ENCODE assay signal across 19 cellular contexts in the genomic region with DNA sequence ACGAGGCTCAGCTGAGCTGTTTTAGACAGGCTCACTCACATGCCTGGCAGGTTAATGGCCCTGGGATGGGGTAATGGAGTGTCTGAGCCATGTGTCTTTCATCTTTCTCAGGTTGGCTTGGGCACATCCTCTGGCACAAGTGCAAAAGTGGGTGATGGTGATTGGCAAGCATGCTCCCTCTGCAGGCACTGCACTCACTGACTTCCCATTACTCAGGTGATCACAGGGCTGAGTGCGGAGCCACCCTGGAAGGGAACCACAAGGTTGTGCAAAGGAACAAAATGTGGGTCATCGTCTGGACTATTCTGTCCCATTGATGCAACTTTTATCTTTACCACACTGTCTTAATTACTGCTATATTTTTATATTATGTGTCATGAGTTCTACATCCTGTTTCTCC.
DNase-seq lines count a peak whose midpoint lies in the region; ATAC-seq and TF ChIP-seq lines count a peak whose summit lies in the region.
"Had no signal": no experiment of that assay in that cellular context is flagged by ENCODE, and none has a peak within 500 bp of the region (broad histone marks: within the 10 kb centered on the region; RNA-seq: fewer than 3 reads in every experiment).

No MANE protein-coding gene starts in this region.

- no TSS peak for BruUV-seq in MCF 10A (replicated peaks; lab: Mats Ljungman, UMichigan)

- no peaks in the 10 kb centered on the region for H3K36me3 Mint-ChIP-seq in MCF 10A (ENCODE audit: insufficient read depth, unreplicated experiment)

- H3K27me3 Mint-ChIP-seq in MCF 10A (ENCODE audit: insufficient read depth, unreplicated experiment): no peaks in the 10 kb centered on the region

- H3K9me3 Mint-ChIP-seq in MCF 10A (ENCODE audit: unreplicated experiment): no peaks in the 10 kb centered on the region
- H3K9me3 Mint-ChIP-seq: CD4-positive, alpha-beta T cell; GM23338; HFFc6 had no signal

- no peak overlapping the region for H3K27ac Mint-ChIP-seq in MCF 10A (ENCODE audit: low read depth, unreplicated experiment)
- H3K27ac Mint-ChIP-seq: CD4-positive, alpha-beta T cell; GM23338; HFFc6 had no signal

- no peak overlapping the region for H3K4me3 Mint-ChIP-seq in MCF 10A (ENCODE audit: unreplicated experiment)
- H3K4me3 Mint-ChIP-seq: CD4-positive, alpha-beta T cell; GM23338; HFFc6 had no signal

- no peak for TF ChIP-seq POLR2A in breast epithelium (IDR thresholded peaks at IDR 0.05)

- H3K36me3 ChIP-seq in breast epithelium: no peaks in the 10 kb centered on the region

- H3K4me1 ChIP-seq in breast epithelium: no peaks in the 10 kb centered on the region
- H3K4me1 ChIP-seq: A549, Caco-2 had no signal

- intact Hi-C loops in MCF 10A (cut with micrococcal nuclease) (no loop called here), breast epithelium (cut with DNase I; ENCODE audit: low total_unique reads) (no loop called here)

- POLR2A ChIA-PET in MCF 10A (lab: Yijun Ruan, JAX): interaction anchor here (0.7 to 0.9 kb wide), 2 partner anchors 21 to 144 kb away, joined by 3 read pairs; no protein-coding TSS in a partner anchor

- H3K27ac ChIP-seq in breast epithelium: no peak overlapping the region
- H3K27ac ChIP-seq: 22Rv1, A549, C4-2B had no signal

- DNase-seq in MCF 10A (ENCODE audit: unreplicated experiment) (peak; percentile 13), breast epithelium (ENCODE audit: low spot score in 2 of 2) (no peak), amniotic epithelial cell (ENCODE audit: low read depth) (peak; percentile 20), SHP77 (lab: John Stamatoyannopoulos, UW) (no peak), hepatic stellate cell (ENCODE audit: low spot score) (no peak)
- DNase-seq: AML-193; Caco-2; CD4-positive, alpha-beta T cell; DMS79; GDM1; H7; HFFc6 had no signal

- H3K9me3 ChIP-seq in breast epithelium: no peaks in the 10 kb centered on the region
- H3K9me3 ChIP-seq: A549, Caco-2 had no signal

- CTCF ChIA-PET in MCF 10A (lab: Yijun Ruan, JAX): interaction anchor here (0.6 to 0.9 kb wide), 2 partner anchors 439 to 608 kb away, joined by 3 to 5 read pairs; no protein-coding TSS in a partner anchor

- TF ChIP-seq CTCF in MCF 10A (IDR thresholded peaks at IDR 0.05; ENCODE audit: unreplicated experiment) (no peak), breast epithelium (IDR thresholded peaks at IDR 0.05) (no peak)

- no peak overlapping the region for H3K4me3 ChIP-seq in breast epithelium
- H3K4me3 ChIP-seq: A549, GM23338 had no signal

- ATAC-seq in esophagus mucosa (peak; percentile 8), HG03045 (IDR thresholded peaks at IDR 0.05; ENCODE audit: unreplicated experiment) (no peak)
- ATAC-seq: A549, GM23338, HCT116 had no signal

- no peaks in the 10 kb centered on the region for H3K27me3 ChIP-seq in breast epithelium

- H3K4me1 Mint-ChIP-seq in MCF 10A (ENCODE audit: insufficient read depth, unreplicated experiment): no peaks in the 10 kb centered on the region
- H3K4me1 Mint-ChIP-seq: GM23338 had no signal

Comparison
In these comparisons a context has a peak if more than half of its experiments do, and no peak if none do; other contexts are left out.
1. DNase-seq: peak in MCF 10A (single experiment) and amniotic epithelial cell (single experiment); none in breast epithelium (0 of 2), SHP77 (0 of 2) and hepatic stellate cell (single experiment).